ENCODE assay signal across 23 cellular contexts in genomic region chr6:57342148-57342669, GRCh38. TPM values are rescaled to one million over a fixed set of nuclear protein-coding genes. Genes with fewer than 3 reads are reported as not detected.
DNase-seq lines count a peak whose midpoint lies in the region; ATAC-seq and TF ChIP-seq lines count a peak whose summit lies in the region.
"Had no signal": no experiment of that assay in that cellular context is flagged by ENCODE, and none has a peak within 500 bp of the region (broad histone marks: within the 10 kb centered on the region; RNA-seq: fewer than 3 reads in every experiment).

No MANE protein-coding gene starts in this region.

- no peaks in the 10 kb centered on the region for H3K4me1 ChIP-seq in IMR-90 (ENCODE audit: control insufficient read depth, insufficient read depth, low read length)
- H3K4me1 ChIP-seq in OCI-LY7 (ENCODE audit: insufficient read depth, low read length, poor library complexity, severe bottlenecking): no peaks in the 10 kb centered on the region
- H3K4me1 ChIP-seq: A549, BE2C had no signal

- no peak overlapping the region for H3K9ac ChIP-seq in IMR-90 (ENCODE audit: low read depth, low read length)
- H3K9ac ChIP-seq: BLaER1 treated with 17β-estradiol and CSF1 and Interleukin-3, amounts not matched to agents 10 nM and 100 nM had no signal

- H4K91ac ChIP-seq in IMR-90 (ENCODE audit: insufficient read depth, low read depth, low read length): no peak overlapping the region

- TF ChIP-seq CTCF in IMR-90 (conservative IDR thresholded peaks at IDR 0.05; ENCODE audit: low read depth, low read length): no peak
- no peak for TF ChIP-seq CTCF in OCI-LY7 (conservative IDR thresholded peaks at IDR 0.05; ENCODE audit: low read length)
- TF ChIP-seq CTCF in Calu3 (IDR thresholded peaks at IDR 0.05; ENCODE audit: unreplicated experiment): no peak

- intact Hi-C loops in IMR-90 (cut with micrococcal nuclease) (no loop called here), OCI-LY7 (cut with micrococcal nuclease; ENCODE audit: unreplicated experiment) (no loop called here), Calu3 (cut with micrococcal nuclease; ENCODE audit: unreplicated experiment) (no loop called here)

- no peak overlapping the region for H4K5ac ChIP-seq in IMR-90 (ENCODE audit: low read depth, low read length)

- DNase-seq in IMR-90 (no peak), NCI-H146 treated with DMSO at 0.1 percent for 48 hours (lab: John Stamatoyannopoulos, UW; ENCODE audit: unreplicated experiment) (peak; percentile 27), foreskin melanocyte (peak; percentile 17), OCI-LY7 (ENCODE audit: low spot score) (no peak), Calu3 (no peak), NCI-H2171 (lab: John Stamatoyannopoulos, UW) (no peak)
- no peak for DNase-seq in stimulated activated naive B cell treated with anti-CD40 and anti-IgM and Interleukin-4, amounts not matched to agents 10 μg/mL and 1 μg/mL and 100 μg/mL, for 72 hours
- DNase-seq: 8988T; ACHN; AML-193; BE2C; CD4-positive, alpha-beta T cell; CD8-positive, alpha-beta memory T cell; COR-L47; DMS153; DND-41; H9 had no signal

- H2BK5ac ChIP-seq in IMR-90 (ENCODE audit: low read depth, low read length, poor library complexity, severe bottlenecking): no peak overlapping the region

- H2AK5ac ChIP-seq in IMR-90 (ENCODE audit: low read depth, low read length): peak overlapping the region; percentile 16; the same call in 1 of the 2 replicates

- no peak overlapping the region for H2BK15ac ChIP-seq in IMR-90 (ENCODE audit: low read depth, low read length)

- CTCF ChIA-PET in IMR-90 (lab: Yijun Ruan, JAX): no interaction called here
- CTCF ChIA-PET in OCI-LY7 (lab: Charles Lee; ENCODE audit: unreplicated experiment): no interaction called here
- CTCF ChIA-PET in Calu3 (lab: Charles Lee): no interaction called here

- H3K27ac ChIP-seq in IMR-90 (ENCODE audit: insufficient read depth, low read length) (no peak overlapping the region), OCI-LY7 (ENCODE audit: low read depth, low read length, poor library complexity, severe bottlenecking) (no peak overlapping the region)
- H3K27ac ChIP-seq: A549; BLaER1 treated with 17β-estradiol and CSF1 and Interleukin-3, amounts not matched to agents 10 nM and 100 nM had no signal

- H3K23ac ChIP-seq in IMR-90 (ENCODE audit: low read depth, low read length): no peak overlapping the region

- no peak overlapping the region for H2BK20ac ChIP-seq in IMR-90 (ENCODE audit: low read depth, low read length)

- no peak overlapping the region for H3K18ac ChIP-seq in IMR-90 (ENCODE audit: low read depth, low read length)

- H2BK120ac ChIP-seq in IMR-90 (ENCODE audit: low read depth, low read length): no peak overlapping the region

- H3K27ac Mint-ChIP-seq in stimulated activated naive B cell treated with anti-CD40 and anti-IgM and Interleukin-4, amounts not matched to agents 10 μg/mL and 1 μg/mL and 100 μg/mL, for 72 hours: no peak overlapping the region
- no peak overlapping the region for H3K27ac Mint-ChIP-seq in Calu3 (ENCODE audit: unreplicated experiment)
- H3K27ac Mint-ChIP-seq: CD14-positive monocyte; CD4-positive, alpha-beta T cell; GM23338; H9 had no signal

- H3K36me3 Mint-ChIP-seq in stimulated activated naive B cell treated with anti-CD40 and anti-IgM and Interleukin-4, amounts not matched to agents 10 μg/mL and 1 μg/mL and 100 μg/mL, for 72 hours: peaks cover 8 to 23% of the 10 kb centered on the region in 2 donors
- H3K36me3 Mint-ChIP-seq in Calu3 (ENCODE audit: insufficient read depth, unreplicated experiment): no peaks in the 10 kb centered on the region

- POLR2A ChIA-PET in IMR-90 (lab: Charles Lee; ENCODE audit: unreplicated experiment) (no interaction called here), OCI-LY7 (lab: Charles Lee) (no interaction called here)

- H3K14ac ChIP-seq in IMR-90 (replicated peaks; ENCODE audit: low read depth, low read length): no peak overlapping the region

- BruUV-seq in IMR-90 (replicated peaks; lab: Mats Ljungman, UMichigan) (no TSS peak), OCI-LY7 (replicated peaks; lab: Mats Ljungman, UMichigan) (no TSS peak), Calu3 (replicated peaks; lab: Mats Ljungman, UMichigan) (no TSS peak)

- H4K8ac ChIP-seq in IMR-90 (ENCODE audit: low read depth in 2 of 2, low read length in 2 of 2): no peak overlapping the region

- WGBS in IMR-90 (ENCODE audit: extremely low coverage in 2 of 2, insufficient read length in 1 of 2), 2 experiments: no CpG with 5 or more reads among the region's 2 CpGs

- dilution Hi-C loops in IMR-90 (cut with HindIII; ENCODE audit: low sequenced_read_pairs, unreplicated experiment): no loop called here

- H3K36me3 ChIP-seq in IMR-90 (ENCODE audit: control insufficient read depth, insufficient read depth, low read length): no peaks in the 10 kb centered on the region
- peaks cover 5% of the 10 kb centered on the region; the same call in 1 of the 2 replicates for H3K36me3 ChIP-seq in OCI-LY7 (ENCODE audit: insufficient read depth, low read length)
- H3K36me3 ChIP-seq: BE2C had no signal

- no peak for TF ChIP-seq RAD21 in IMR-90 (IDR thresholded peaks at IDR 0.05; ENCODE audit: low read length)

- H3K79me1 ChIP-seq in IMR-90 (ENCODE audit: low read depth in 1 of 2, low read length in 2 of 2): peaks cover 10 to 14% of the 10 kb centered on the region in 2 experiments

- peaks cover 0 to 5% of the 10 kb centered on the region in 2 donors for H3K9me3 Mint-ChIP-seq in stimulated activated naive B cell treated with anti-CD40 and anti-IgM and Interleukin-4, amounts not matched to agents 10 μg/mL and 1 μg/mL and 100 μg/mL, for 72 hours
- H3K9me3 Mint-ChIP-seq in Calu3 (ENCODE audit: low read depth, unreplicated experiment): peaks cover 5% of the 10 kb centered on the region
- H3K9me3 Mint-ChIP-seq: CD4-positive, alpha-beta T cell; CD8-positive, alpha-beta memory T cell had no signal

- in situ Hi-C loops in IMR-90 (cut with MboI; ENCODE audit: low sequenced_read_pairs): no loop called here

- H2AK9ac ChIP-seq in IMR-90 (replicated peaks; ENCODE audit: low read depth, low read length, poor library complexity): no peak overlapping the region

- no peaks in the 10 kb centered on the region for H3K9me3 ChIP-seq in IMR-90 (ENCODE audit: control insufficient read depth, insufficient read depth, low read length)
- H3K9me3 ChIP-seq in OCI-LY7 (ENCODE audit: low read length): no peaks in the 10 kb centered on the region
- H3K9me3 ChIP-seq: A549, BE2C had no signal

- H3K56ac ChIP-seq in IMR-90 (ENCODE audit: extremely low read depth, insufficient read depth, low read length): no peak overlapping the region

- H3K4me1 Mint-ChIP-seq in stimulated activated naive B cell treated with anti-CD40 and anti-IgM and Interleukin-4, amounts not matched to agents 10 μg/mL and 1 μg/mL and 100 μg/mL, for 72 hours: peaks cover 17 to 19% of the 10 kb centered on the region in 2 donors
- H3K4me1 Mint-ChIP-seq in Calu3 (ENCODE audit: low read depth, unreplicated experiment): peaks cover 8% of the 10 kb centered on the region

- H3K4me2 ChIP-seq in IMR-90 (ENCODE audit: low read depth, low read length): no peak overlapping the region
- no peak overlapping the region for H3K4me2 ChIP-seq in OCI-LY7 (ENCODE audit: low read length)
- H3K4me2 ChIP-seq: A549; BLaER1 treated with 17β-estradiol and CSF1 and Interleukin-3, amounts not matched to agents 10 nM and 100 nM; GM23338 had no signal

- no peak for ATAC-seq in IMR-90 (ENCODE audit: low read depth)
- ATAC-seq in stimulated activated naive B cell treated with anti-CD40 and anti-IgM and Interleukin-4, amounts not matched to agents 10 μg/mL and 1 μg/mL and 100 μg/mL, for 72 hours (replicated peaks): peak; percentile 73 to 94
- ATAC-seq: A549, GM12878, GM23338, HCT116 had no signal

- H4K20me1 ChIP-seq in IMR-90 (ENCODE audit: insufficient read depth, low read length): no peaks in the 10 kb centered on the region
- no peaks in the 10 kb centered on the region for H4K20me1 ChIP-seq in OCI-LY7 (ENCODE audit: insufficient read depth, low read length)
- H4K20me1 ChIP-seq: BLaER1 treated with 17β-estradiol and CSF1 and Interleukin-3, amounts not matched to agents 10 nM and 100 nM had no signal

- no peak overlapping the region for H3K4me3 Mint-ChIP-seq in stimulated activated naive B cell treated with anti-CD40 and anti-IgM and Interleukin-4, amounts not matched to agents 10 μg/mL and 1 μg/mL and 100 μg/mL, for 72 hours
- no peak overlapping the region for H3K4me3 Mint-ChIP-seq in Calu3 (ENCODE audit: low read depth, unreplicated experiment)
- H3K4me3 Mint-ChIP-seq: CD14-positive monocyte; CD4-positive, alpha-beta T cell; CD8-positive, alpha-beta memory T cell; GM23338; H9 had no signal

- H3K27me3 Mint-ChIP-seq in stimulated activated naive B cell treated with anti-CD40 and anti-IgM and Interleukin-4, amounts not matched to agents 10 μg/mL and 1 μg/mL and 100 μg/mL, for 72 hours: no peaks in the 10 kb centered on the region
- no peaks in the 10 kb centered on the region for H3K27me3 Mint-ChIP-seq in Calu3 (ENCODE audit: unreplicated experiment)
- H3K27me3 Mint-ChIP-seq: CD4-positive, alpha-beta T cell; CD8-positive, alpha-beta memory T cell had no signal

- H3K9me2 ChIP-seq in OCI-LY7 (ENCODE audit: insufficient read depth, low read length): no peaks in the 10 kb centered on the region

- no peak for TF ChIP-seq POLR2A in IMR-90 (IDR thresholded peaks at IDR 0.05; ENCODE audit: low read depth, low read length)

- H3K4me3 ChIP-seq in IMR-90 (ENCODE audit: insufficient read depth, low read depth, low read length) (no peak overlapping the region), OCI-LY7 (ENCODE audit: low read depth, low read length, poor library complexity, severe bottlenecking) (no peak overlapping the region)
- H3K4me3 ChIP-seq: A549; BLaER1 treated with 17β-estradiol and CSF1 and Interleukin-3, amounts not matched to agents 10 nM and 100 nM; GM12878; GM23338 had no signal

- H3K79me2 ChIP-seq in OCI-LY7 (ENCODE audit: insufficient read depth, low read depth, low read length): no peaks in the 10 kb centered on the region

- no peak overlapping the region for H2AFZ ChIP-seq in IMR-90 (replicated peaks; ENCODE audit: low read length, poor library complexity)
- no peak overlapping the region for H2AFZ ChIP-seq in OCI-LY7 (ENCODE audit: low read length)
- H2AFZ ChIP-seq: GM23338 had no signal

- H3K4ac ChIP-seq in IMR-90 (ENCODE audit: low read depth, low read length): no peak overlapping the region

- H3K9me1 ChIP-seq in IMR-90 (ENCODE audit: insufficient read depth, low read length): no peaks in the 10 kb centered on the region

- H3K27me3 ChIP-seq in IMR-90 (ENCODE audit: control insufficient read depth, insufficient read depth, low read length): no peaks in the 10 kb centered on the region
- H3K27me3 ChIP-seq: BE2C; BLaER1 treated with 17β-estradiol and CSF1 and Interleukin-3, amounts not matched to agents 10 nM and 100 nM had no signal

RNA-seq across cellular contexts. Expression of gene PRIM2, which starts 24.8 kb away (rescaled TPM):
- total RNA-seq in IMR-90 (2012; rRNA removed) (37.5 and 50.5 TPM in 2 replicates), OCI-LY7 (2022) (41.4 and 45.3 TPM in 2 replicates), Calu3 (2022) (31.8 and 32.3 TPM in 2 replicates)
- polyA plus RNA-seq in IMR-90 (2012; rRNA removed): 7.7 and 11.8 TPM in 2 replicates
- 2.1 and 3.4 TPM in 2 replicates for polyA plus RNA-seq in IMR-90 (2012; cell fraction: cytosol; rRNA removed)
- polyA plus RNA-seq in IMR-90 (2012; cell fraction: nucleus; rRNA removed; ENCODE audit: low replicate concordance): 0.87 and 7.2 TPM in 2 replicates
- 25.2 and 28.6 TPM in 2 replicates for total RNA-seq in OCI-LY7 (2014; rRNA removed; shearing (Covaris generic))

Comparison
In these comparisons a context has a peak if more than half of its experiments do, and no peak if none do; other contexts are left out.
1. DNase-seq: peak in NCI-H146 treated with DMSO at 0.1 percent for 48 hours (single experiment) and foreskin melanocyte (single experiment); none in IMR-90 (single experiment), stimulated activated naive B cell treated with anti-CD40 and anti-IgM and Interleukin-4, amounts not matched to agents 10 μg/mL and 1 μg/mL and 100 μg/mL, for 72 hours (single experiment), OCI-LY7 (single experiment), Calu3 (single experiment) and NCI-H2171 (single experiment).